8 cellular contexts compared by ENCODE assay signal in the genomic region with DNA sequence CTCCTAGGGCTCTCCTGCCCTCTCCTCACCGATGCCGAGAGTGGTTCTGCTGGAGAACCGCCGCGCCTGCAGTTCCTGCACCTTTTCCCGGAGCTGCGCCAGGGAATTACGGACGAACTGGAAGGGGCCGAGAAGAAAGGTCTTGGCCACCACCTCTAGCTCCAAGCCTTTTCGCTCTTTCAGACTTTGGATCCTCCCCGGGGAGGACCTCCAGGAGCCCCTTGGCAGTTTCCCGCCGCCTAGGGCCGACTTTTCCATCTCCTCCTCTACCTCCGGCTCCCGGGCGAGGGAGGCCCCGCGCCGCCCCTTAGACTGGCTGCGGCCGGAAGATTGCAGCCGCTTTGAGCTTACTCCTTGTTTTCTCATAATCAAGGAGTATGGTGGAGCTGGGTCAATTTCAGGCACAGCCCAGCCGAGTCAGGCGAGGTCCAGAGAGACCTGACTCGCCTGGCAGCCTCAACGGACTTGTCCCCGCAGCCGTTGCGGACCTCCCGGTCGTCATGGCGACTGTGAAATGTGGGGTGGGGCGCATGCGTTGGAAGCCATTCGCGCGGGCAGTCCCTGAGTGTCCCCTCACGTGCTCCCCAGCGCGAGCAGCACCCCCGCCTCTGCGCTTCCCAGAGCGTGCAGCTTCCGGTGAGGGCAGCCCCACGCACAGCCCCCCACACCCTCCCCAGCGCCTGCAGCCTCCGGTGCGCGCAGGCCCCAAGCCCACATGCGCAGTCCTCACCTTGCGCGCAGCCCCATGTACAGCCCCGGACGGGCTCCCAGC. TPM values are rescaled to one million over a fixed set of nuclear protein-coding genes. Genes with fewer than 3 reads are reported as not detected.
DNase-seq lines count a peak whose midpoint lies in the region; ATAC-seq and TF ChIP-seq lines count a peak whose summit lies in the region.

A gene (minus strand): TSS at position 466 of the 772 bp plus-strand sequence. CDS start 100 bp downstream, at position 366.

- WGBS in HUES64, result under 1% methylated on average over 56 of the region's 56 CpGs
- WGBS in prostate gland, result under 1% methylated on average over 40 of the region's 56 CpGs

- H3K27me3 ChIP-seq in HUES64 (ENCODE audit: insufficient read depth, low read length) (peaks cover 28% of the 10 kb centered on the region), prostate gland (replicated peaks; ENCODE audit: insufficient read depth) (no peaks in the 10 kb centered on the region), vagina (no peaks in the 10 kb centered on the region)

- H3K36me3 ChIP-seq in HUES64 (ENCODE audit: insufficient read depth, low read length) (no peaks in the 10 kb centered on the region), prostate gland (no peaks in the 10 kb centered on the region), vagina (no peaks in the 10 kb centered on the region)

- peak; percentile 65 for ATAC-seq in GM19324 (IDR thresholded peaks at IDR 0.05; ENCODE audit: low FRiP score, unreplicated experiment)
- ATAC-seq in SK-N-SH treated with all-trans-retinoic acid at 6 μM for 48 hours, result peak; percentile 93

- H3K27ac ChIP-seq in HUES64 (ENCODE audit: low read depth, low read length) (no peak within 1 kb of the TSS), prostate gland (peak within 1 kb of the TSS; percentile 90 to 91), vagina (peak within 1 kb of the TSS; percentile 82)

- DNase-seq in AG08396 (ENCODE audit: low spot score) (peak; percentile 39), astrocyte of the hippocampus (ENCODE audit: low read depth, low spot score) (peak; percentile 87), hepatic stellate cell (ENCODE audit: low spot score) (peak; percentile 27), prostate gland (ENCODE audit: low spot score) (peak; percentile 78), vagina (ENCODE audit: extremely low spot score in 2 of 2) (peak in 1 of 2 donors; percentile 88)

- H3K4me1 ChIP-seq in HUES64 (ENCODE audit: insufficient read depth, low read length), result no peaks in the 10 kb centered on the region
- H3K4me1 ChIP-seq in prostate gland (replicated peaks), result no peaks in the 10 kb centered on the region
- peaks cover 4% of the 10 kb centered on the region for H3K4me1 ChIP-seq in vagina

- no peak for TF ChIP-seq POLR2A in prostate gland (IDR thresholded peaks at IDR 0.05)
- no peak for TF ChIP-seq POLR2A in vagina (IDR thresholded peaks at IDR 0.05)

- H3K9ac ChIP-seq in HUES64 (ENCODE audit: low read depth, low read length), result peak within 1 kb of the TSS; percentile 76

- TF ChIP-seq CTCF in prostate gland (IDR thresholded peaks at IDR 0.05) (no peak), vagina (IDR thresholded peaks at IDR 0.05) (no peak)

- H3K9me3 ChIP-seq in HUES64 (ENCODE audit: insufficient read depth, low read depth, low read length), result no peaks in the 10 kb centered on the region
- H3K9me3 ChIP-seq in prostate gland, result no peaks in the 10 kb centered on the region
- no peaks in the 10 kb centered on the region for H3K9me3 ChIP-seq in vagina

- intact Hi-C loops in prostate gland (cut with DNase I), result no loop called here
- intact Hi-C loops in vagina (cut with DNase I), result no loop called here

- H3K4me3 ChIP-seq in HUES64 (ENCODE audit: low read length) (peak within 1 kb of the TSS; percentile 67), prostate gland (peak within 1 kb of the TSS; percentile 57 to 80), vagina (peak within 1 kb of the TSS; percentile 75 to 84)

TF ChIP-seq in SK-N-SH treated with all-trans-retinoic acid at 6 μM for 48 hours, 23 proteins besides CTCF, POLR2A, EP300 and RAD21:
- no peak for TF ChIP-seq GLIS3 (CRISPR knock-in tag; IDR thresholded peaks at IDR 0.05)
- no peak for TF ChIP-seq OSR1 (CRISPR knock-in tag; IDR thresholded peaks at IDR 0.05)
- TF ChIP-seq ZFP3 (CRISPR knock-in tag; IDR thresholded peaks at IDR 0.05), result no peak
- TF ChIP-seq RARB (CRISPR knock-in tag; IDR thresholded peaks at IDR 0.05), result no peak
- no peak for TF ChIP-seq ESRRG (CRISPR knock-in tag; IDR thresholded peaks at IDR 0.05)
- TF ChIP-seq, protein P1, sequence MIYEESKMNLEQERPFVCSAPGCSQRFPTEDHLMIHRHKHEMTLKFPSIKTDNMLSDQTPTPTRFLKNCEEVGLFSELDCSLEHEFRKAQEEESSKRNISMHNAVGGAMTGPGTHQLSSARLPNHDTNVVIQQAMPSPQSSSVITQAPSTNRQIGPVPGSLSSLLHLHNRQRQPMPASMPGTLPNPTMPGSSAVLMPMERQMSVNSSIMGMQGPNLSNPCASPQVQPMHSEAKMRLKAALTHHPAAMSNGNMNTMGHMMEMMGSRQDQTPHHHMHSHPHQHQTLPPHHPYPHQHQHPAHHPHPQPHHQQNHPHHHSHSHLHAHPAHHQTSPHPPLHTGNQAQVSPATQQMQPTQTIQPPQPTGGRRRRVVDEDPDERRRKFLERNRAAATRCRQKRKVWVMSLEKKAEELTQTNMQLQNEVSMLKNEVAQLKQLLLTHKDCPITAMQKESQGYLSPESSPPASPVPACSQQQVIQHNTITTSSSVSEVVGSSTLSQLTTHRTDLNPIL (CRISPR knock-in tag; IDR thresholded peaks at IDR 0.05; ENCODE audit: low read depth), result no peak
TF ChIP-seq in SK-N-SH treated with all-trans-retinoic acid at 6 μM for 48 hours: peak in this region for 0.

RNA-seq across cellular contexts. Expression of the gene that starts here (rescaled TPM):
- 1.8 TPM for polyA plus RNA-seq in HUES64 (2013, experiment 1 of 2)
- 1.8 TPM for polyA plus RNA-seq in HUES64 (2013, experiment 2 of 2)
- 10 to 100 TPM; 12.2 to 26.4 TPM for total RNA-seq in prostate gland
- total RNA-seq in vagina, result 9.6 TPM
